Comparison of ENCODE assay signal across 1 cellular context in the genomic region with DNA sequence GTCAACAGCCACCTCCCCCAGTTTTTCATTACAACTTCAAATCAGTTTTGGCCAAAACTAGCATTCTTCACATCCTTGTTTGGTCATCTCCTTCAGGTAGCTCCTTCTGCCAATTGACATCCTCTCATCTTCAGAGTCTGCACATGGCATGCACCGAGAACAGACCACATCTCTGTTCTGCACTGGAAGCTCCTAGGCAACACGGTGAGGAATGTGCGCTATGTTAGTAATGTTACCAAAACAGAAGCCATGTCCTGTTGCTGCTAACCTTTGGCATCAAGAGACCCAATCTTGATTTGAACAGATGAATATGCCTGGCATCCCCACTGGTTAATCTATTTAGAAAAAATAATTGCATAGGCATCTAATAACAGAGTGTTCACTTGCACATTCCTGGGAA.
TF ChIP-seq lines count a peak whose summit lies in the region.

No MANE protein-coding gene starts in this region.

TF ChIP-seq in SK-N-SH treated with all-trans-retinoic acid at 6 μM for 48 hours, 23 proteins besides CTCF, POLR2A, EP300 and RAD21 (continued from another document):
- TF ChIP-seq, protein P1, sequence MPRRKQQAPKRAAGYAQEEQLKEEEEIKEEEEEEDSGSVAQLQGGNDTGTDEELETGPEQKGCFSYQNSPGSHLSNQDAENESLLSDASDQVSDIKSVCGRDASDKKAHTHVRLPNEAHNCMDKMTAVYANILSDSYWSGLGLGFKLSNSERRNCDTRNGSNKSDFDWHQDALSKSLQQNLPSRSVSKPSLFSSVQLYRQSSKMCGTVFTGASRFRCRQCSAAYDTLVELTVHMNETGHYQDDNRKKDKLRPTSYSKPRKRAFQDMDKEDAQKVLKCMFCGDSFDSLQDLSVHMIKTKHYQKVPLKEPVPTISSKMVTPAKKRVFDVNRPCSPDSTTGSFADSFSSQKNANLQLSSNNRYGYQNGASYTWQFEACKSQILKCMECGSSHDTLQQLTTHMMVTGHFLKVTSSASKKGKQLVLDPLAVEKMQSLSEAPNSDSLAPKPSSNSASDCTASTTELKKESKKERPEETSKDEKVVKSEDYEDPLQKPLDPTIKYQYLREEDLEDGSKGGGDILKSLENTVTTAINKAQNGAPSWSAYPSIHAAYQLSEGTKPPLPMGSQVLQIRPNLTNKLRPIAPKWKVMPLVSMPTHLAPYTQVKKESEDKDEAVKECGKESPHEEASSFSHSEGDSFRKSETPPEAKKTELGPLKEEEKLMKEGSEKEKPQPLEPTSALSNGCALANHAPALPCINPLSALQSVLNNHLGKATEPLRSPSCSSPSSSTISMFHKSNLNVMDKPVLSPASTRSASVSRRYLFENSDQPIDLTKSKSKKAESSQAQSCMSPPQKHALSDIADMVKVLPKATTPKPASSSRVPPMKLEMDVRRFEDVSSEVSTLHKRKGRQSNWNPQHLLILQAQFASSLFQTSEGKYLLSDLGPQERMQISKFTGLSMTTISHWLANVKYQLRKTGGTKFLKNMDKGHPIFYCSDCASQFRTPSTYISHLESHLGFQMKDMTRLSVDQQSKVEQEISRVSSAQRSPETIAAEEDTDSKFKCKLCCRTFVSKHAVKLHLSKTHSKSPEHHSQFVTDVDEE (CRISPR knock-in tag; IDR thresholded peaks at IDR 0.05) = no peak
- TF ChIP-seq OSR1 (CRISPR knock-in tag; IDR thresholded peaks at IDR 0.05) = no peak
- TF ChIP-seq TOX (CRISPR knock-in tag; IDR thresholded peaks at IDR 0.05; ENCODE audit: borderline replicate concordance) = no peak
- no peak for TF ChIP-seq TCF4 (CRISPR knock-in tag; IDR thresholded peaks at IDR 0.05; ENCODE audit: borderline replicate concordance)
- no peak for TF ChIP-seq ISL1 (CRISPR knock-in tag; IDR thresholded peaks at IDR 0.05)
